In genomic region chr3:183464480-183464879, GRCh38 we compare ENCODE assay signal across 1 cellular context.
TF ChIP-seq lines count a peak whose summit lies in the region.

No MANE protein-coding gene starts in this region.

TF ChIP-seq in HepG2, 621 proteins besides CTCF, POLR2A, EP300 and RAD21 (continued from another document and continues in another):
- no peak for TF ChIP-seq ZNF142 (CRISPR knock-in tag; IDR thresholded peaks at IDR 0.05)
- TF ChIP-seq RNF219 (CRISPR knock-in tag; IDR thresholded peaks at IDR 0.05): no peak
- no peak for TF ChIP-seq TEAD2 (CRISPR knock-in tag; IDR thresholded peaks at IDR 0.05)
- TF ChIP-seq JUND (CRISPR knock-in tag; IDR thresholded peaks at IDR 0.05): no peak
- peak; percentile 35; the same call in 1 of the 2 replicates for TF ChIP-seq ATF3 (CRISPR knock-in tag; IDR thresholded peaks at IDR 0.05)
- peak; percentile 58 for TF ChIP-seq RCOR2 (CRISPR knock-in tag; IDR thresholded peaks at IDR 0.05)
- TF ChIP-seq HOMEZ (CRISPR knock-in tag; IDR thresholded peaks at IDR 0.05; ENCODE audit: low read depth): peak; percentile 82; the same call in 1 of the 2 replicates
- no peak; the same call in 1 of the 2 replicates for TF ChIP-seq ZNF749 (CRISPR knock-in tag; IDR thresholded peaks at IDR 0.05; ENCODE audit: borderline replicate concordance)
- TF ChIP-seq ZSCAN21 (CRISPR knock-in tag; IDR thresholded peaks at IDR 0.05; ENCODE audit: borderline replicate concordance): 0 out of 2 replicates have a peak, but pooled peaks have one; percentile 22
- peak; percentile 57; the same call in 1 of the 2 replicates for TF ChIP-seq RERE (CRISPR knock-in tag; IDR thresholded peaks at IDR 0.05; ENCODE audit: low read depth)
- no peak for TF ChIP-seq CREB1 (IDR thresholded peaks at IDR 0.05)
- peak; percentile 77 for TF ChIP-seq CREB1 (CRISPR knock-in tag; IDR thresholded peaks at IDR 0.05)
- no peak for TF ChIP-seq SRSF4 (IDR thresholded peaks at IDR 0.05; ENCODE audit: low read depth, low read length, poor library complexity, severe bottlenecking)
- no peak for TF ChIP-seq NFE2 (CRISPR knock-in tag; IDR thresholded peaks at IDR 0.05)
- TF ChIP-seq SMAD1 (CRISPR knock-in tag; IDR thresholded peaks at IDR 0.05; ENCODE audit: borderline replicate concordance, low read depth): no peak
- peak; percentile 52; the same call in 1 of the 2 replicates for TF ChIP-seq MEIS2 (CRISPR knock-in tag; IDR thresholded peaks at IDR 0.05)
- TF ChIP-seq ARID2 (CRISPR knock-in tag; IDR thresholded peaks at IDR 0.05; ENCODE audit: borderline replicate concordance): no peak
- no peak for TF ChIP-seq NONO (IDR thresholded peaks at IDR 0.05)
- peak; percentile 85 for TF ChIP-seq NONO (CRISPR knock-in tag; conservative IDR thresholded peaks at IDR 0.05)
- peak; percentile 35 for TF ChIP-seq ATF7 (IDR thresholded peaks at IDR 0.05)
- no peak; the same call in 1 of the 2 replicates for TF ChIP-seq ATF7 (CRISPR knock-in tag; IDR thresholded peaks at IDR 0.05)
- peak; percentile 92 for TF ChIP-seq TBX2 (CRISPR knock-in tag; IDR thresholded peaks at IDR 0.05; ENCODE audit: borderline replicate concordance)
- TF ChIP-seq NKX3-1 (CRISPR knock-in tag; IDR thresholded peaks at IDR 0.05): peak; percentile 83
- peak; percentile 98 for TF ChIP-seq ZBTB42 (CRISPR knock-in tag; IDR thresholded peaks at IDR 0.05)
- no peak for TF ChIP-seq PHF20 (CRISPR knock-in tag; IDR thresholded peaks at IDR 0.05)
- TF ChIP-seq KLF11 (CRISPR knock-in tag; IDR thresholded peaks at IDR 0.05): no peak
- no peak for TF ChIP-seq ZNF260 (CRISPR knock-in tag; IDR thresholded peaks at IDR 0.05; ENCODE audit: borderline replicate concordance, low read depth)
- TF ChIP-seq NFYB (CRISPR knock-in tag; IDR thresholded peaks at IDR 0.05): peak; percentile 70
- TF ChIP-seq SP5 (CRISPR knock-in tag; IDR thresholded peaks at IDR 0.05; ENCODE audit: borderline replicate concordance, low read depth): no peak
- TF ChIP-seq NFE2L1 (CRISPR knock-in tag; IDR thresholded peaks at IDR 0.05; ENCODE audit: borderline replicate concordance): no peak
- TF ChIP-seq TP53 (CRISPR knock-in tag; conservative IDR thresholded peaks at IDR 0.05): 0 out of 2 replicates have a peak, but pooled peaks have one; percentile 39
- peak; percentile 53; the same call in 1 of the 2 replicates for TF ChIP-seq CCDC6 (CRISPR knock-in tag; IDR thresholded peaks at IDR 0.05)
- TF ChIP-seq ZNF180 (CRISPR knock-in tag; IDR thresholded peaks at IDR 0.05; ENCODE audit: borderline replicate concordance, low read depth): no peak
- no peak for TF ChIP-seq MAZ (IDR thresholded peaks at IDR 0.05; ENCODE audit: borderline replicate concordance, low read depth, low read length)
- peak; percentile 42; the same call in 1 of the 2 replicates for TF ChIP-seq MAZ (CRISPR knock-in tag; IDR thresholded peaks at IDR 0.05; ENCODE audit: low read depth)
- no peak for TF ChIP-seq SNAPC5 (CRISPR knock-in tag; IDR thresholded peaks at IDR 0.05; ENCODE audit: borderline replicate concordance)
- TF ChIP-seq ZNF784 (CRISPR knock-in tag; IDR thresholded peaks at IDR 0.05; ENCODE audit: borderline replicate concordance): no peak
- TF ChIP-seq MLXIP (CRISPR knock-in tag; IDR thresholded peaks at IDR 0.05; ENCODE audit: borderline replicate concordance): no peak
- TF ChIP-seq ZNF20 (CRISPR knock-in tag; IDR thresholded peaks at IDR 0.05): no peak
- TF ChIP-seq ISX (CRISPR knock-in tag; conservative IDR thresholded peaks at IDR 0.05): no peak
- no peak for TF ChIP-seq ZFP41 (CRISPR knock-in tag; IDR thresholded peaks at IDR 0.05; ENCODE audit: borderline replicate concordance)
- no peak for TF ChIP-seq TRAFD1 (CRISPR knock-in tag; IDR thresholded peaks at IDR 0.05; ENCODE audit: borderline replicate concordance)
